In the genomic region with DNA sequence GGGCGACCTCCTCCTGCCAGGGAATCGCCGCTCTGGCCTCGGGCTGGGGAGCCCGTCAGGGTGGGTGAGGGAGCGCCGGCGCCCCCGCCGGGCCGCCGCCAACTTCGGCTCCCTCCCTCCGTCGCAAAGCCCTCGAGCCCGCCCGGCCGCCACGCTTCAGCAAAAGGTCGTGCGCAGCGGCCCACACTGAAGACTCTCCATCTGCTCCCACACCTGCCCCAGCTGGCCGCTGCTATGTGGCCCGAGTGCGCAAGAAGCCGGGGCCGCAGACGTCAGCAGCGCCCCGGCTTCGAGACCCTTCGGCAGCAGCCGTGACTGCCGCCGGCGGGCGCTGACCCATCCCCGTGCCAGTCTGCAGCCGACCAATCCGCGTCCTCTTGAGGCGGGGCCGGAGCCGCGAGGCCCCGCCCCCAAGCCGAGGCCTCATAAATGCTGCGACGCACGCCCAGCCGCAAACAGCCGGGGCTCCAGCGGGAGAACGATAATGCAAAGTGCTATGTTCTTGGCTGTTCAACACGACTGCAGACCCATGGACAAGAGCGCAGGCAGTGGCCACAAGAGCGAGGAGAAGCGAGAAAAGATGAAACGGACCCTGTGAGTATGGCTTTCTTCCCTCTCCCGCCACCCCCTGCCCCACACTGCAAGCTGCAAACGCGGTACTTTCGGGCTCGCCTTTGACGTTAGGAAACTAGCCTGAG, we compare ENCODE assay signal across 8 cellular contexts. TPM values are rescaled to one million over a fixed set of nuclear protein-coding genes. Genes with fewer than 3 reads are reported as not detected.
DNase-seq lines count a peak whose midpoint lies in the region; ATAC-seq and TF ChIP-seq lines count a peak whose summit lies in the region.

A gene with protein sequence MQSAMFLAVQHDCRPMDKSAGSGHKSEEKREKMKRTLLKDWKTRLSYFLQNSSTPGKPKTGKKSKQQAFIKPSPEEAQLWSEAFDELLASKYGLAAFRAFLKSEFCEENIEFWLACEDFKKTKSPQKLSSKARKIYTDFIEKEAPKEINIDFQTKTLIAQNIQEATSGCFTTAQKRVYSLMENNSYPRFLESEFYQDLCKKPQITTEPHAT (plus strand): TSS at position 452 of the 698 bp plus-strand sequence. CDS start 33 bp downstream, at position 485.

- H3K27me3 Mint-ChIP-seq in activated CD8-positive, alpha-beta memory T cell treated with anti-CD3 and anti-CD28 coated beads, Interleukin-2, amount 10 ng/mL, durations not matched to agents 7 days and 5 days: no peaks in the 10 kb centered on the region

- TF ChIP-seq CTCF in GM20000 (IDR thresholded peaks at IDR 0.05; ENCODE audit: extremely low read depth, missing control alignments): peak; percentile 6

- peak within 1 kb of the TSS; percentile 78 for H3K9ac ChIP-seq in endocrine pancreas (ENCODE audit: control insufficient read depth, insufficient read depth, low read length)

- H3K36me3 Mint-ChIP-seq in activated CD8-positive, alpha-beta memory T cell treated with anti-CD3 and anti-CD28 coated beads, Interleukin-2, amount 10 ng/mL, durations not matched to agents 7 days and 5 days: peaks cover 13% of the 10 kb centered on the region

- peak within 1 kb of the TSS; percentile 92 for H3K4me3 Mint-ChIP-seq in activated CD8-positive, alpha-beta memory T cell treated with anti-CD3 and anti-CD28 coated beads, Interleukin-2, amount 10 ng/mL, durations not matched to agents 7 days and 5 days

- WGBS in mesodermal cell (ENCODE audit: insufficient coverage in 2 of 2), 2 experiments: 0% methylated on average over 55 to 60 of the region's 66 CpGs

- H3K36me3 ChIP-seq in endocrine pancreas (ENCODE audit: control insufficient read depth, insufficient read depth, low read length): no peaks in the 10 kb centered on the region
- H3K36me3 ChIP-seq in mesodermal cell (ENCODE audit: control insufficient read depth, insufficient read depth, low read length): peaks cover 5% of the 10 kb centered on the region

- H3K9me3 ChIP-seq in endocrine pancreas (ENCODE audit: control insufficient read depth, low read length): no peaks in the 10 kb centered on the region
- H3K9me3 ChIP-seq in mesodermal cell (ENCODE audit: control insufficient read depth, low read length): no peaks in the 10 kb centered on the region

- peak; percentile 86 for DNase-seq in COLO829 (ENCODE audit: low spot score)
- DNase-seq in GM20000 (ENCODE audit: low spot score): peak; percentile 93
- peak; percentile 66 for DNase-seq in HS-5 (ENCODE audit: low read depth)
- peak; percentile 75 to 90 for DNase-seq in NOMO-1 (lab: John Stamatoyannopoulos, UW; ENCODE audit: unreplicated experiment in 2 of 2)
- DNase-seq in activated CD8-positive, alpha-beta memory T cell treated with anti-CD3 and anti-CD28 coated beads, Interleukin-2, amount 10 ng/mL, durations not matched to agents 7 days and 5 days: peak; percentile 91
- DNase-seq in stimulated activated CD8-positive, alpha-beta memory T cell treated with anti-CD3 and anti-CD28 coated beads, Interleukin-15, amount 100 ng/mL, for 24 hours (ENCODE audit: low read depth): peak; percentile 72

- H3K4me1 Mint-ChIP-seq in activated CD8-positive, alpha-beta memory T cell treated with anti-CD3 and anti-CD28 coated beads, Interleukin-2, amount 10 ng/mL, durations not matched to agents 7 days and 5 days: peaks cover 31% of the 10 kb centered on the region

- no peaks in the 10 kb centered on the region for H3K27me3 ChIP-seq in endocrine pancreas (ENCODE audit: control insufficient read depth, insufficient read depth, low read length)

- CTCF ChIA-PET in activated CD8-positive, alpha-beta memory T cell treated with anti-CD3 and anti-CD28 coated beads, Interleukin-2, amount 10 ng/mL, durations not matched to agents 7 days and 5 days (lab: Charles Lee): interaction anchor here (0.9 to 2.6 kb wide), 6 partner anchors 205 to 331 kb away, joined by 3 to 15 read pairs (median 5); a partner anchor contains a TSS

- peaks cover 8% of the 10 kb centered on the region for H3K4me1 ChIP-seq in endocrine pancreas (ENCODE audit: control insufficient read depth, insufficient read depth, low read length)
- peaks cover 15% of the 10 kb centered on the region for H3K4me1 ChIP-seq in mesodermal cell (ENCODE audit: control insufficient read depth, insufficient read depth, low read length, poor library complexity, severe bottlenecking)

- peak within 1 kb of the TSS; percentile 92 for H3K4me3 ChIP-seq in endocrine pancreas (ENCODE audit: control insufficient read depth, insufficient read depth, low read length)
- H3K4me3 ChIP-seq in mesodermal cell (ENCODE audit: extremely low read depth, insufficient read depth, low read length, poor library complexity, severe bottlenecking): peak within 1 kb of the TSS; percentile 86

- no peaks in the 10 kb centered on the region for H3K9me3 Mint-ChIP-seq in activated CD8-positive, alpha-beta memory T cell treated with anti-CD3 and anti-CD28 coated beads, Interleukin-2, amount 10 ng/mL, durations not matched to agents 7 days and 5 days (ENCODE audit: low read depth)

- H3K27ac Mint-ChIP-seq in activated CD8-positive, alpha-beta memory T cell treated with anti-CD3 and anti-CD28 coated beads, Interleukin-2, amount 10 ng/mL, durations not matched to agents 7 days and 5 days: peak within 1 kb of the TSS; percentile 94

- peak within 1 kb of the TSS; percentile 82 for H3K27ac ChIP-seq in mesodermal cell (ENCODE audit: low read depth, low read length, severe bottlenecking)

- ATAC-seq in activated CD8-positive, alpha-beta memory T cell treated with anti-CD3 and anti-CD28 coated beads, Interleukin-2, amount 10 ng/mL, durations not matched to agents 7 days and 5 days: peak; percentile 92

RNA-seq across cellular contexts. Expression of the gene that starts here (rescaled TPM):
- 10 to 100 TPM in 1 of 2 experiments, 1 to 10 TPM in 1; 9.7 to 10.6 TPM for total RNA-seq in activated CD8-positive, alpha-beta memory T cell treated with anti-CD3 and anti-CD28 coated beads, Interleukin-2, amount 10 ng/mL, durations not matched to agents 7 days and 5 days
- 54.4 TPM for polyA plus RNA-seq in mesodermal cell (2013, experiment 1 of 2)
- polyA plus RNA-seq in mesodermal cell (2013, experiment 2 of 2): 63.5 TPM

Comparison
In these comparisons a context has a peak if more than half of its experiments do, and no peak if none do; other contexts are left out.
1. Peak in every context shown above with its lines: DNase-seq, ATAC-seq, H3K4me3 ChIP-seq and H3K27ac ChIP-seq.